In the genomic region with DNA sequence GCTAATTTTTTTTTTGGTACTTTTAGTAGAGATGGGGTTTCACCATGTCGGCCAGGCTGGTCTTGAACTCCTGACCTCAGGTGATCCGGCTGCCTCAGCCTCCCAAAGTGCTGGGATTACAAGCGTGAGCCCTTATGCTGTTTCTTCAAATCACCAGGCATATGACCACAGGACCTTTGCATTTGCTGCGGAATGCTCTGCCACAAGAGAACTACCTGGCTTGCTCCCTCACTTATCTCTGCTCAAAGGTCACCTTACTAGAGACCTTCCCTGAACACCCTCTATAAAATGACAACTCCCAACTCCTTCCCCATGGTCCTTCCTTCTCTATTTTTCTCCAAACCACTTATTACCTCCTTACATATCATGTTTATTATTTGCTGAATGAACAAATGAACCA, we compare ENCODE assay signal across 10 cellular contexts. TPM values are rescaled to one million over a fixed set of nuclear protein-coding genes. Genes with fewer than 3 reads are reported as not detected.
DNase-seq lines count a peak whose midpoint lies in the region; ATAC-seq and TF ChIP-seq lines count a peak whose summit lies in the region.
"Had no signal": no experiment of that assay in that cellular context is flagged by ENCODE, and none has a peak within 500 bp of the region (broad histone marks: within the 10 kb centered on the region; RNA-seq: fewer than 3 reads in every experiment).

No MANE protein-coding gene starts in this region.

- peak overlapping the region; percentile 98 for H3K27ac Mint-ChIP-seq in activated naive CD4-positive, alpha-beta T cell treated with anti-CD3 and anti-CD28 coated beads, Interleukin-2, amount 10 ng/mL, durations not matched to agents 7 days and 5 days
- peak overlapping the region; percentile 97 for H3K27ac Mint-ChIP-seq in activated naive CD8-positive, alpha-beta T cell treated with anti-CD3 and anti-CD28 coated beads, Interleukin-2, amount 10 ng/mL, durations not matched to agents 7 days and 5 days

- TF ChIP-seq EP300 in gastroesophageal sphincter (IDR thresholded peaks at IDR 0.05) = no peak

- H3K27me3 ChIP-seq in lower lobe of right lung (ENCODE audit: low read depth) = no peaks in the 10 kb centered on the region
- H3K27me3 ChIP-seq in thoracic aorta (replicated peaks; ENCODE audit: insufficient read depth) = no peaks in the 10 kb centered on the region
- H3K27me3 ChIP-seq in gastroesophageal sphincter = no peaks in the 10 kb centered on the region
- H3K27me3 ChIP-seq in thyroid gland = no peaks in the 10 kb centered on the region

- H3K9me3 Mint-ChIP-seq in activated naive CD4-positive, alpha-beta T cell treated with anti-CD3 and anti-CD28 coated beads, Interleukin-2, amount 10 ng/mL, durations not matched to agents 7 days and 5 days = peaks cover 4% of the 10 kb centered on the region
- H3K9me3 Mint-ChIP-seq in activated naive CD8-positive, alpha-beta T cell treated with anti-CD3 and anti-CD28 coated beads, Interleukin-2, amount 10 ng/mL, durations not matched to agents 7 days and 5 days = no peaks in the 10 kb centered on the region

- H3K4me3 ChIP-seq in lower lobe of right lung (peak overlapping the region; percentile 90), thoracic aorta (peak overlapping the region; percentile 100), gastroesophageal sphincter (peak overlapping the region in 1 of 2 donors; percentile 80), thyroid gland (replicated peaks in 1 of 3) (peak overlapping the region in 1 of 3 donors; percentile 94)

- POLR2A ChIA-PET in activated naive CD8-positive, alpha-beta T cell treated with anti-CD3 and anti-CD28 coated beads, Interleukin-2, amount 10 ng/mL, durations not matched to agents 7 days and 5 days (lab: Charles Lee) = interaction anchor here (1.0 to 2.9 kb wide), 4 partner anchors 18 to 218 kb away, joined by 3 to 18 read pairs (median 4); partner anchors contain the start of genes PKN3, SPTAN1 and ZDHHC12

- peak overlapping the region; percentile 89 for H3K4me3 Mint-ChIP-seq in activated naive CD4-positive, alpha-beta T cell treated with anti-CD3 and anti-CD28 coated beads, Interleukin-2, amount 10 ng/mL, durations not matched to agents 7 days and 5 days
- H3K4me3 Mint-ChIP-seq in activated naive CD8-positive, alpha-beta T cell treated with anti-CD3 and anti-CD28 coated beads, Interleukin-2, amount 10 ng/mL, durations not matched to agents 7 days and 5 days = peak overlapping the region; percentile 98

- TF ChIP-seq CTCF in lower lobe of right lung (IDR thresholded peaks at IDR 0.05) (no peak), thoracic aorta (IDR thresholded peaks at IDR 0.05) (no peak), gastroesophageal sphincter (IDR thresholded peaks at IDR 0.05) (no peak), thyroid gland (IDR thresholded peaks at IDR 0.05) (no peak)

- H3K27ac ChIP-seq in lower lobe of right lung (peak overlapping the region; percentile 94), thoracic aorta (no peak overlapping the region), gastroesophageal sphincter (peak overlapping the region in 2 of 4 donors; percentile 91 to 95), thyroid gland (no peak overlapping the region)

- peaks cover 3% of the 10 kb centered on the region for H3K36me3 Mint-ChIP-seq in activated naive CD4-positive, alpha-beta T cell treated with anti-CD3 and anti-CD28 coated beads, Interleukin-2, amount 10 ng/mL, durations not matched to agents 7 days and 5 days
- H3K36me3 Mint-ChIP-seq in activated naive CD8-positive, alpha-beta T cell treated with anti-CD3 and anti-CD28 coated beads, Interleukin-2, amount 10 ng/mL, durations not matched to agents 7 days and 5 days = no peaks in the 10 kb centered on the region

- CTCF ChIA-PET in activated naive CD4-positive, alpha-beta T cell treated with anti-CD3 and anti-CD28 coated beads, Interleukin-2, amount 10 ng/mL, durations not matched to agents 7 days and 5 days (lab: Charles Lee) = interaction anchor here (1.1 to 1.2 kb wide), 2 partner anchors 16 to 121 kb away, joined by 3 to 4 read pairs; partner anchors contain the start of gene TBC1D13

- DNase-seq in activated naive CD4-positive, alpha-beta T cell treated with anti-CD3 and anti-CD28 coated beads, Interleukin-2, amount 10 ng/mL, durations not matched to agents 7 days and 5 days = no peak
- no peak for DNase-seq in activated naive CD4-positive, alpha-beta T cell (lab: John Stamatoyannopoulos, UW)
- no peak for DNase-seq in activated naive CD8-positive, alpha-beta T cell treated with anti-CD3 and anti-CD28 coated beads, Interleukin-2, amount 10 ng/mL, durations not matched to agents 7 days and 5 days
- DNase-seq in lower lobe of right lung (no peak), thoracic aorta (ENCODE audit: low spot score) (no peak), occipital lobe (lab: John Stamatoyannopoulos, UW) (no peak), thyroid gland (no peak)
- DNase-seq: central memory CD4-positive, alpha-beta T cell; NCI-H1417 treated with DMSO at 0.1 percent for 48 hours had no signal

- H3K27me3 Mint-ChIP-seq in activated naive CD4-positive, alpha-beta T cell treated with anti-CD3 and anti-CD28 coated beads, Interleukin-2, amount 10 ng/mL, durations not matched to agents 7 days and 5 days = peaks cover 6% of the 10 kb centered on the region
- no peaks in the 10 kb centered on the region for H3K27me3 Mint-ChIP-seq in activated naive CD8-positive, alpha-beta T cell treated with anti-CD3 and anti-CD28 coated beads, Interleukin-2, amount 10 ng/mL, durations not matched to agents 7 days and 5 days

- H3K36me3 ChIP-seq in lower lobe of right lung (peaks cover 9% of the 10 kb centered on the region), thoracic aorta (peaks cover 8% of the 10 kb centered on the region), gastroesophageal sphincter (peaks cover 0 to 19% of the 10 kb centered on the region in 2 donors), thyroid gland (no peaks in the 10 kb centered on the region)

- H3K4me1 Mint-ChIP-seq in activated naive CD4-positive, alpha-beta T cell treated with anti-CD3 and anti-CD28 coated beads, Interleukin-2, amount 10 ng/mL, durations not matched to agents 7 days and 5 days = peaks cover 23% of the 10 kb centered on the region
- H3K4me1 Mint-ChIP-seq in activated naive CD8-positive, alpha-beta T cell treated with anti-CD3 and anti-CD28 coated beads, Interleukin-2, amount 10 ng/mL, durations not matched to agents 7 days and 5 days = peaks cover 14% of the 10 kb centered on the region

- TF ChIP-seq POLR2A in gastroesophageal sphincter (IDR thresholded peaks at IDR 0.05) = no peak
- no peak for TF ChIP-seq POLR2A in thyroid gland (IDR thresholded peaks at IDR 0.05)

- peaks cover 24% of the 10 kb centered on the region for H3K4me1 ChIP-seq in lower lobe of right lung
- peaks cover 10 to 32% of the 10 kb centered on the region in 2 donors for H3K4me1 ChIP-seq in thoracic aorta (ENCODE audit: control insufficient read depth in 1 of 2, low read depth in 2 of 2)
- peaks cover 0 to 39% (median 11%) of the 10 kb centered on the region in 3 donors for H3K4me1 ChIP-seq in gastroesophageal sphincter
- H3K4me1 ChIP-seq in thyroid gland = peaks cover 16% of the 10 kb centered on the region in 2 donors

- 93 to 100% methylated on average over 1 to 4 of the region's 4 CpGs for WGBS in gastroesophageal sphincter (ENCODE audit: low coverage in 1 of 2), 2 donors
- WGBS in thyroid gland, 2 donors = 96% methylated on average over 4 of the region's 4 CpGs

- H3K9me3 ChIP-seq in lower lobe of right lung (no peaks in the 10 kb centered on the region), thoracic aorta (no peaks in the 10 kb centered on the region), gastroesophageal sphincter (no peaks in the 10 kb centered on the region), thyroid gland (no peaks in the 10 kb centered on the region)

- intact Hi-C loops in lower lobe of right lung (cut with DNase I) (no loop called here), thyroid gland (cut with DNase I) (no loop called here)

- ATAC-seq in activated naive CD8-positive, alpha-beta T cell treated with anti-CD3 and anti-CD28 coated beads, Interleukin-2, amount 10 ng/mL, durations not matched to agents 7 days and 5 days (ENCODE audit: low read depth) = no peak
- ATAC-seq in lower lobe of right lung (no peak), thoracic aorta (ENCODE audit: insufficient number of reproducible peaks, low FRiP score, low read depth) (no peak), gastroesophageal sphincter (no peak)

RNA-seq across cellular contexts. Expression of gene ZER1, which starts 1.4 kb away (rescaled TPM):
- 10 to 100 TPM; 27.1 to 29.2 TPM for total RNA-seq in activated naive CD8-positive, alpha-beta T cell treated with anti-CD3 and anti-CD28 coated beads, Interleukin-2, amount 10 ng/mL, durations not matched to agents 7 days and 5 days
- 45.5 TPM for total RNA-seq in lower lobe of right lung
- 10 to 100 TPM; 42.5 to 65.4 TPM for total RNA-seq in thoracic aorta
- 100 to 1,000 TPM in 1 of 4 donors, 10 to 100 TPM in 3; 55.1 to 104 (median 60.2) TPM for total RNA-seq in gastroesophageal sphincter
- 26.8 TPM for total RNA-seq in occipital lobe
- 100 to 1,000 TPM in 1 of 4 donors, 10 to 100 TPM in 3; 45.1 to 129 (median 70.2) TPM for total RNA-seq in thyroid gland

RNA-seq across cellular contexts. Expression of gene TBC1D13, which starts 16.8 kb away (rescaled TPM):
- total RNA-seq in activated naive CD8-positive, alpha-beta T cell treated with anti-CD3 and anti-CD28 coated beads, Interleukin-2, amount 10 ng/mL, durations not matched to agents 7 days and 5 days = 10 to 100 TPM; 26.1 to 29.2 TPM
- total RNA-seq in lower lobe of right lung (25.6 TPM), thoracic aorta (10 to 100 TPM; 15.6 to 25.7 TPM), gastroesophageal sphincter (10 to 100 TPM; 13.2 to 40.9 (median 17.7) TPM), occipital lobe (7.5 TPM), thyroid gland (10 to 100 TPM; 18.6 to 32.1 (median 27.6) TPM)

RNA-seq across cellular contexts. Expression of gene ZDHHC12, which starts 46.4 kb away (rescaled TPM):
- total RNA-seq in activated naive CD8-positive, alpha-beta T cell treated with anti-CD3 and anti-CD28 coated beads, Interleukin-2, amount 10 ng/mL, durations not matched to agents 7 days and 5 days = 10 to 100 TPM; 64.1 to 68.9 TPM
- total RNA-seq in lower lobe of right lung (29.4 TPM), thoracic aorta (10 to 100 TPM; 37.0 to 70.3 TPM), gastroesophageal sphincter (10 to 100 TPM; 19.5 to 24.5 (median 22.2) TPM), occipital lobe (0.94 TPM), thyroid gland (10 to 100 TPM; 21.2 to 45.7 (median 33.7) TPM)

RNA-seq across cellular contexts. Expression of gene ENDOG, which starts 48.0 kb away (rescaled TPM):
- total RNA-seq in activated naive CD8-positive, alpha-beta T cell treated with anti-CD3 and anti-CD28 coated beads, Interleukin-2, amount 10 ng/mL, durations not matched to agents 7 days and 5 days = 10 to 100 TPM; 16.2 to 19.5 TPM
- 21.5 TPM for total RNA-seq in lower lobe of right lung
- 10 to 100 TPM; 21.2 to 26.4 TPM for total RNA-seq in thoracic aorta
- total RNA-seq in gastroesophageal sphincter = 10 to 100 TPM; 20.3 to 29.7 (median 27.1) TPM
- 21.1 TPM for total RNA-seq in occipital lobe
- 10 to 100 TPM; 15.2 to 74.6 (median 40.1) TPM for total RNA-seq in thyroid gland

RNA-seq across cellular contexts. Expression of gene SPOUT1, which starts 59.3 kb away (rescaled TPM):
- 10 to 100 TPM; 71.4 to 75.4 TPM for total RNA-seq in activated naive CD8-positive, alpha-beta T cell treated with anti-CD3 and anti-CD28 coated beads, Interleukin-2, amount 10 ng/mL, durations not matched to agents 7 days and 5 days
- 32.1 TPM for total RNA-seq in lower lobe of right lung
- total RNA-seq in thoracic aorta = 10 to 100 TPM; 18.2 to 38.6 TPM
- 10 to 100 TPM in 3 of 4 donors, 1 to 10 TPM in 1; 9.6 to 26.0 (median 21.1) TPM for total RNA-seq in gastroesophageal sphincter
- 14.2 TPM for total RNA-seq in occipital lobe
- 10 to 100 TPM; 16.7 to 38.4 (median 27.4) TPM for total RNA-seq in thyroid gland

Comparison
In these comparisons a context has a peak if more than half of its experiments do, and no peak if none do; other contexts are left out.
1. RNA of gene ZDHHC12, which starts 46.4 kb away (total RNA-seq): 37.0 to 70.3 TPM in thoracic aorta, 64.1 to 68.9 TPM in activated naive CD8-positive, alpha-beta T cell treated with anti-CD3 and anti-CD28 coated beads, Interleukin-2, amount 10 ng/mL, durations not matched to agents 7 days and 5 days, 21.2 to 45.7 TPM in thyroid gland, 29.4 TPM in lower lobe of right lung (single experiment) and 19.5 to 24.5 TPM in gastroesophageal sphincter; 0.94 TPM in occipital lobe (single experiment); every median in the first group is over 10 times any median in the second.